Comparison of ENCODE assay signal across 21 cellular contexts in genomic region chr16:69471121-69471520, GRCh38. TPM values are rescaled to one million over a fixed set of nuclear protein-coding genes. Genes with fewer than 3 reads are reported as not detected.
DNase-seq lines count a peak whose midpoint lies in the region; ATAC-seq and TF ChIP-seq lines count a peak whose summit lies in the region.
"Had no signal": no experiment of that assay in that cellular context is flagged by ENCODE, and none has a peak within 500 bp of the region (broad histone marks: within the 10 kb centered on the region; RNA-seq: fewer than 3 reads in every experiment).

No MANE protein-coding gene starts in this region.

- peaks cover 3% of the 10 kb centered on the region for H3K36me3 Mint-ChIP-seq in CD4-positive, CD25-positive, alpha-beta regulatory T cell
- H3K36me3 Mint-ChIP-seq in activated T-helper 17 cell treated with anti-CD3 and anti-CD28 coated beads, Interleukin-2, amount 50 U/mL, for 72 hours (ENCODE audit: low read depth), result no peaks in the 10 kb centered on the region
- H3K36me3 Mint-ChIP-seq in natural killer cell, result no peaks in the 10 kb centered on the region
- no peaks in the 10 kb centered on the region for H3K36me3 Mint-ChIP-seq in stimulated activated effector memory CD8-positive, alpha-beta T cell treated with anti-CD3 and anti-CD28 coated beads, Interleukin-12 subunit alpha, Interleukin-12 subunit beta, amount 100 ng/mL, for 72 hours

- H3K4me3 Mint-ChIP-seq in CD4-positive, CD25-positive, alpha-beta regulatory T cell, result peak overlapping the region in 1 of 4 donors; percentile 3
- peak overlapping the region; percentile 42 for H3K4me3 Mint-ChIP-seq in activated T-helper 17 cell treated with anti-CD3 and anti-CD28 coated beads, Interleukin-2, amount 50 U/mL, for 72 hours
- H3K4me3 Mint-ChIP-seq in natural killer cell, result no peak overlapping the region
- no peak overlapping the region for H3K4me3 Mint-ChIP-seq in stimulated activated effector memory CD8-positive, alpha-beta T cell treated with anti-CD3 and anti-CD28 coated beads, Interleukin-12 subunit alpha, Interleukin-12 subunit beta, amount 100 ng/mL, for 72 hours
- H3K4me3 Mint-ChIP-seq: effector memory CD8-positive, alpha-beta T cell; stimulated activated naive B cell treated with anti-CD40 and anti-IgM and Interleukin-4, amounts not matched to agents 10 μg/mL and 1 μg/mL and 100 μg/mL, for 72 hours had no signal

- H3K27ac ChIP-seq in CD4-positive, CD25-positive, alpha-beta regulatory T cell (ENCODE audit: insufficient read depth, low read length, poor library complexity, severe bottlenecking), result no peak overlapping the region
- H3K27ac ChIP-seq in upper lobe of left lung, result no peak overlapping the region
- H3K27ac ChIP-seq: esophagus squamous epithelium, gastroesophageal sphincter, parathyroid adenoma, tibial nerve had no signal

- H3K36me3 ChIP-seq in CD4-positive, CD25-positive, alpha-beta regulatory T cell (ENCODE audit: control insufficient read depth, insufficient read depth, low read length), result no peaks in the 10 kb centered on the region
- no peaks in the 10 kb centered on the region for H3K36me3 ChIP-seq in upper lobe of left lung
- H3K36me3 ChIP-seq: esophagus squamous epithelium, gastroesophageal sphincter, tibial nerve had no signal

- H3K27me3 Mint-ChIP-seq in CD4-positive, CD25-positive, alpha-beta regulatory T cell, result no peaks in the 10 kb centered on the region
- no peaks in the 10 kb centered on the region for H3K27me3 Mint-ChIP-seq in activated T-helper 17 cell treated with anti-CD3 and anti-CD28 coated beads, Interleukin-2, amount 50 U/mL, for 72 hours
- no peaks in the 10 kb centered on the region for H3K27me3 Mint-ChIP-seq in natural killer cell (ENCODE audit: low read depth in 2 of 2)
- H3K27me3 Mint-ChIP-seq: effector memory CD8-positive, alpha-beta T cell; stimulated activated naive B cell treated with anti-CD40 and anti-IgM and Interleukin-4, amounts not matched to agents 10 μg/mL and 1 μg/mL and 100 μg/mL, for 72 hours had no signal

- TF ChIP-seq CTCF in GM10266 (IDR thresholded peaks at IDR 0.05; ENCODE audit: control insufficient read depth, insufficient read depth, low read depth, missing control alignments) (no peak), natural killer cell (IDR thresholded peaks at IDR 0.05) (no peak), upper lobe of left lung (IDR thresholded peaks at IDR 0.05) (no peak)

- intact Hi-C loops in natural killer cell (cut with micrococcal nuclease), result no loop called here

- TF ChIP-seq POLR2A in upper lobe of left lung (IDR thresholded peaks at IDR 0.05), result no peak

- H3K4me3 ChIP-seq in CD4-positive, CD25-positive, alpha-beta regulatory T cell (ENCODE audit: low read depth, low read length), result no peak overlapping the region
- H3K4me3 ChIP-seq in upper lobe of left lung, result no peak overlapping the region
- H3K4me3 ChIP-seq: esophagus squamous epithelium, gastroesophageal sphincter, lung, tibial nerve had no signal

- H3K27me3 ChIP-seq in CD4-positive, CD25-positive, alpha-beta regulatory T cell (ENCODE audit: control insufficient read depth, insufficient read depth, low read length), result no peaks in the 10 kb centered on the region
- H3K27me3 ChIP-seq in upper lobe of left lung, result no peaks in the 10 kb centered on the region
- H3K27me3 ChIP-seq: esophagus squamous epithelium, gastroesophageal sphincter, tibial nerve had no signal

- no peaks in the 10 kb centered on the region for H3K9me3 ChIP-seq in CD4-positive, CD25-positive, alpha-beta regulatory T cell (ENCODE audit: control insufficient read depth in 2 of 2, low read length in 2 of 2)
- no peaks in the 10 kb centered on the region for H3K9me3 ChIP-seq in upper lobe of left lung
- H3K9me3 ChIP-seq: esophagus squamous epithelium, gastroesophageal sphincter, tibial nerve had no signal

- H3K4me1 Mint-ChIP-seq in CD4-positive, CD25-positive, alpha-beta regulatory T cell, result peaks cover 14 to 48% (median 33%) of the 10 kb centered on the region in 4 donors
- H3K4me1 Mint-ChIP-seq in activated T-helper 17 cell treated with anti-CD3 and anti-CD28 coated beads, Interleukin-2, amount 50 U/mL, for 72 hours, result peaks cover 20% of the 10 kb centered on the region
- peaks cover 12 to 28% of the 10 kb centered on the region in 2 donors for H3K4me1 Mint-ChIP-seq in natural killer cell
- peaks cover 23% of the 10 kb centered on the region for H3K4me1 Mint-ChIP-seq in stimulated activated effector memory CD8-positive, alpha-beta T cell treated with anti-CD3 and anti-CD28 coated beads, Interleukin-12 subunit alpha, Interleukin-12 subunit beta, amount 100 ng/mL, for 72 hours

- H3K4me1 ChIP-seq in CD4-positive, CD25-positive, alpha-beta regulatory T cell (ENCODE audit: control insufficient read depth, insufficient read depth, low read length, poor library complexity, severe bottlenecking), result peaks cover 34% of the 10 kb centered on the region
- H3K4me1 ChIP-seq in upper lobe of left lung, result peaks cover 5 to 9% (median 7%) of the 10 kb centered on the region in 4 donors

- peak overlapping the region; percentile 70 to 79 (median 76) for H3K27ac Mint-ChIP-seq in CD4-positive, CD25-positive, alpha-beta regulatory T cell
- peak overlapping the region; percentile 69 for H3K27ac Mint-ChIP-seq in activated T-helper 17 cell treated with anti-CD3 and anti-CD28 coated beads, Interleukin-2, amount 50 U/mL, for 72 hours
- H3K27ac Mint-ChIP-seq in natural killer cell, result peak overlapping the region in 1 of 2 donors; percentile 46
- H3K27ac Mint-ChIP-seq in stimulated activated effector memory CD8-positive, alpha-beta T cell treated with anti-CD3 and anti-CD28 coated beads, Interleukin-12 subunit alpha, Interleukin-12 subunit beta, amount 100 ng/mL, for 72 hours, result no peak overlapping the region
- H3K27ac Mint-ChIP-seq: stimulated activated naive B cell treated with anti-CD40 and anti-IgM and Interleukin-4, amounts not matched to agents 10 μg/mL and 1 μg/mL and 100 μg/mL, for 72 hours had no signal

- 76 to 83% methylated on average over 1 of the region's 1 CpG for WGBS in upper lobe of left lung, 2 donors

- peak in 1 of 3 donors; percentile 26 for DNase-seq in CD4-positive, CD25-positive, alpha-beta regulatory T cell
- peak; percentile 14 for DNase-seq in GM10266 (ENCODE audit: extremely low spot score)
- no peak for DNase-seq in natural killer cell
- DNase-seq in SKM-1 treated with dmso at 0.1 percent for 144 hours (lab: John Stamatoyannopoulos, UW; ENCODE audit: unreplicated experiment), result no peak
- DNase-seq in stimulated activated effector memory CD8-positive, alpha-beta T cell treated with anti-CD3 and anti-CD28 coated beads, Interleukin-12 subunit alpha, Interleukin-12 subunit beta, amount 100 ng/mL, for 72 hours (ENCODE audit: low spot score in 2 of 2), result no peak
- DNase-seq in upper lobe of left lung, result no peak
- DNase-seq: activated CD4-positive, alpha-beta T cell treated with anti-CD3 and anti-CD28 coated beads, Interleukin-2, amount 50 U/mL, for 1 hour; activated naive CD4-positive, alpha-beta T cell treated with anti-CD3 and anti-CD28 coated beads, Interleukin-2, amount 50 U/mL, for 16 hours; effector memory CD8-positive, alpha-beta T cell; esophagus squamous epithelium; kidney; NCI-H1417 treated with DMSO at 0.1 percent for 48 hours; NCI-H2171; NCI-H526 treated with DMSO at 0.1 percent for 48 hours; stimulated activated naive B cell treated with anti-CD40 and anti-IgM and Interleukin-4, amounts not matched to agents 10 μg/mL and 1 μg/mL and 100 μg/mL, for 72 hours; SW 1271 had no signal

- H3K9me3 Mint-ChIP-seq in CD4-positive, CD25-positive, alpha-beta regulatory T cell, result no peaks in the 10 kb centered on the region
- H3K9me3 Mint-ChIP-seq in activated T-helper 17 cell treated with anti-CD3 and anti-CD28 coated beads, Interleukin-2, amount 50 U/mL, for 72 hours, result no peaks in the 10 kb centered on the region
- H3K9me3 Mint-ChIP-seq in natural killer cell, result no peaks in the 10 kb centered on the region
- no peaks in the 10 kb centered on the region for H3K9me3 Mint-ChIP-seq in stimulated activated effector memory CD8-positive, alpha-beta T cell treated with anti-CD3 and anti-CD28 coated beads, Interleukin-12 subunit alpha, Interleukin-12 subunit beta, amount 100 ng/mL, for 72 hours
- H3K9me3 Mint-ChIP-seq: effector memory CD8-positive, alpha-beta T cell had no signal

- TF ChIP-seq EP300 in upper lobe of left lung (IDR thresholded peaks at IDR 0.05), result no peak

- peak; percentile 39 to 49 for ATAC-seq in CD4-positive, CD25-positive, alpha-beta regulatory T cell (ENCODE audit: low read depth in 2 of 2)
- peak; percentile 22 for ATAC-seq in activated T-helper 17 cell treated with anti-CD3 and anti-CD28 coated beads, Interleukin-2, amount 50 U/mL, for 72 hours (replicated peaks)
- peak in 2 of 3 donors; percentile 53 to 65 for ATAC-seq in natural killer cell
- no peak for ATAC-seq in stimulated activated effector memory CD8-positive, alpha-beta T cell treated with anti-CD3 and anti-CD28 coated beads, Interleukin-12 subunit alpha, Interleukin-12 subunit beta, amount 100 ng/mL, for 72 hours
- no peak for ATAC-seq in upper lobe of left lung (ENCODE audit: low FRiP score in 2 of 2)
- ATAC-seq: effector memory CD8-positive, alpha-beta T cell; gastroesophageal sphincter; stimulated activated naive B cell treated with anti-CD40 and anti-IgM and Interleukin-4, amounts not matched to agents 10 μg/mL and 1 μg/mL and 100 μg/mL, for 72 hours had no signal

RNA-seq across cellular contexts. Expression of gene CYB5B, which starts 46.7 kb away (rescaled TPM):
- 52.7 TPM for total RNA-seq in CD4-positive, CD25-positive, alpha-beta regulatory T cell
- 100 to 1,000 TPM; 166 to 213 (median 190) TPM for polyA plus RNA-seq in CD4-positive, CD25-positive, alpha-beta regulatory T cell
- 100 to 1,000 TPM in 1 of 2 donors, 10 to 100 TPM in 1; 93.9 to 152 TPM for total RNA-seq in activated T-helper 17 cell treated with anti-CD3 and anti-CD28 coated beads, Interleukin-2, amount 50 U/mL, for 72 hours
- total RNA-seq in natural killer cell (100 to 1,000 TPM in 1 of 3 donors, 10 to 100 TPM in 2; 73.1 to 106 (median 88.4) TPM), upper lobe of left lung (10 to 100 TPM; 25.2 to 93.1 (median 69.4) TPM)

Comparison
In these comparisons a context has a peak if more than half of its experiments do, and no peak if none do; other contexts are left out.
1. ATAC-seq: peak in CD4-positive, CD25-positive, alpha-beta regulatory T cell (2 of 2), activated T-helper 17 cell treated with anti-CD3 and anti-CD28 coated beads, Interleukin-2, amount 50 U/mL, for 72 hours (single experiment) and natural killer cell (2 of 3); none in stimulated activated effector memory CD8-positive, alpha-beta T cell treated with anti-CD3 and anti-CD28 coated beads, Interleukin-12 subunit alpha, Interleukin-12 subunit beta, amount 100 ng/mL, for 72 hours (single experiment) and upper lobe of left lung (0 of 2).